Comparison of ENCODE assay signal across 13 cellular contexts in genomic region chr4:56762484-56763250, GRCh38. TPM values are rescaled to one million over a fixed set of nuclear protein-coding genes. Genes with fewer than 3 reads are reported as not detected.
DNase-seq lines count a peak whose midpoint lies in the region; ATAC-seq lines count a peak whose summit lies in the region.
"Had no signal": no experiment of that assay in that cellular context is flagged by ENCODE, and none has a peak within 500 bp of the region (broad histone marks: within the 10 kb centered on the region; RNA-seq: fewer than 3 reads in every experiment).

No MANE protein-coding gene starts in this region.

- no peaks in the 10 kb centered on the region for H3K9me3 Mint-ChIP-seq in activated T-cell treated with anti-CD3 and anti-CD28 coated beads, Interleukin-2, amount 50 U/mL, for 4 hours
- no peaks in the 10 kb centered on the region for H3K9me3 Mint-ChIP-seq in activated T-cell treated with anti-CD3 and anti-CD28 coated beads, Interleukin-2, amount 50 U/mL, for 24 hours
- H3K9me3 Mint-ChIP-seq in activated CD4-positive, alpha-beta T cell treated with anti-CD3 and anti-CD28 coated beads, Interleukin-2, amount 10 ng/mL, durations not matched to agents 24 days and 14 days = no peaks in the 10 kb centered on the region

- no peak overlapping the region for H2BK15ac ChIP-seq in mesendoderm (replicated peaks; ENCODE audit: low read depth)

- no peaks in the 10 kb centered on the region for H3K27me3 Mint-ChIP-seq in activated T-cell treated with anti-CD3 and anti-CD28 coated beads, Interleukin-2, amount 50 U/mL, for 4 hours (ENCODE audit: low read depth)
- H3K27me3 Mint-ChIP-seq in activated T-cell treated with anti-CD3 and anti-CD28 coated beads, Interleukin-2, amount 50 U/mL, for 24 hours = no peaks in the 10 kb centered on the region
- peaks cover 5% of the 10 kb centered on the region for H3K27me3 Mint-ChIP-seq in activated CD4-positive, alpha-beta T cell treated with anti-CD3 and anti-CD28 coated beads, Interleukin-2, amount 10 ng/mL, durations not matched to agents 24 days and 14 days

- no peak overlapping the region for H3K4ac ChIP-seq in mesendoderm (ENCODE audit: low read depth, low read length)

- no peaks in the 10 kb centered on the region for H3K36me3 Mint-ChIP-seq in activated T-cell treated with anti-CD3 and anti-CD28 coated beads, Interleukin-2, amount 50 U/mL, for 4 hours (ENCODE audit: insufficient read depth)
- no peaks in the 10 kb centered on the region for H3K36me3 Mint-ChIP-seq in activated T-cell treated with anti-CD3 and anti-CD28 coated beads, Interleukin-2, amount 50 U/mL, for 24 hours (ENCODE audit: low read depth)
- no peaks in the 10 kb centered on the region for H3K36me3 Mint-ChIP-seq in activated CD4-positive, alpha-beta T cell treated with anti-CD3 and anti-CD28 coated beads, Interleukin-2, amount 10 ng/mL, durations not matched to agents 24 days and 14 days (ENCODE audit: low read depth)

- no peak overlapping the region for H4K8ac ChIP-seq in mesendoderm (ENCODE audit: low read depth, low read length)

- H3K23ac ChIP-seq in mesendoderm (ENCODE audit: low read length) = no peak overlapping the region

- no peak overlapping the region for H3K27ac ChIP-seq in mesendoderm (ENCODE audit: low read depth, low read length)
- H3K27ac ChIP-seq: uterus had no signal

- H2AK5ac ChIP-seq in mesendoderm (ENCODE audit: low read length) = no peak overlapping the region

- no peak overlapping the region for H4K5ac ChIP-seq in mesendoderm (ENCODE audit: low read length)

- no peaks in the 10 kb centered on the region for H3K27me3 ChIP-seq in mesendoderm (ENCODE audit: insufficient read depth, low read length, poor library complexity)
- H3K27me3 ChIP-seq: uterus had no signal

- H2BK5ac ChIP-seq in mesendoderm (ENCODE audit: low read length) = no peak overlapping the region

- H3K18ac ChIP-seq in mesendoderm (ENCODE audit: low read length) = no peak overlapping the region

- no peak overlapping the region for H3K4me3 ChIP-seq in mesendoderm (ENCODE audit: low read length)
- H3K4me3 ChIP-seq: uterus had no signal

- H3K56ac ChIP-seq in mesendoderm (ENCODE audit: low read length) = no peak overlapping the region

- intact Hi-C loops in activated CD4-positive, alpha-beta T cell treated with anti-CD3 and anti-CD28 coated beads, Interleukin-2, amount 10 ng/mL, durations not matched to agents 24 days and 14 days (cut with micrococcal nuclease) = no loop called here

- no CpG with 5 or more reads among the region's 10 CpGs for WGBS in mesendoderm (ENCODE audit: extremely low coverage, insufficient coverage, low lambda C conversion rate)

- H3K4me3 Mint-ChIP-seq in activated T-cell treated with anti-CD3 and anti-CD28 coated beads, Interleukin-2, amount 50 U/mL, for 4 hours = no peak overlapping the region
- H3K4me3 Mint-ChIP-seq in activated T-cell treated with anti-CD3 and anti-CD28 coated beads, Interleukin-2, amount 50 U/mL, for 24 hours = no peak overlapping the region
- no peak overlapping the region for H3K4me3 Mint-ChIP-seq in activated CD4-positive, alpha-beta T cell treated with anti-CD3 and anti-CD28 coated beads, Interleukin-2, amount 10 ng/mL, durations not matched to agents 24 days and 14 days

- no peak overlapping the region for H2BK120ac ChIP-seq in mesendoderm (ENCODE audit: low read depth, low read length)

- peak; percentile 13 for DNase-seq in activated T-cell treated with anti-CD3 and anti-CD28 coated beads, Interleukin-2, amount 50 U/mL, for 4 hours
- DNase-seq in activated T-cell treated with anti-CD3 and anti-CD28 coated beads, Interleukin-2, amount 50 U/mL, for 24 hours = no peak
- peak; percentile 67 for DNase-seq in activated CD4-positive, alpha-beta T cell treated with anti-CD3 and anti-CD28 coated beads, Interleukin-2, amount 10 ng/mL, durations not matched to agents 24 days and 14 days
- peak; percentile 42 for DNase-seq in mesendoderm
- DNase-seq: cortex of kidney; NCI-H2029; NK-92 treated with Interleukin-12 subunit alpha and Interleukin-12 subunit beta, amount 100 ng/mL, for 24 hours; uterus had no signal

- H3K79me1 ChIP-seq in mesendoderm (ENCODE audit: low read length) = no peaks in the 10 kb centered on the region

- no peaks in the 10 kb centered on the region for H3K79me2 ChIP-seq in mesendoderm (ENCODE audit: control insufficient read depth, insufficient read depth, low read length)

- no peak overlapping the region for H3K9ac ChIP-seq in mesendoderm (ENCODE audit: low read length)

- H3K36me3 ChIP-seq in mesendoderm (ENCODE audit: control insufficient read depth, insufficient read depth, low read length) = no peaks in the 10 kb centered on the region
- H3K36me3 ChIP-seq: uterus had no signal

- no peaks in the 10 kb centered on the region for H3K4me1 ChIP-seq in mesendoderm (ENCODE audit: control insufficient read depth, low read depth, low read length)
- H3K4me1 ChIP-seq: uterus had no signal

- ATAC-seq in activated T-cell treated with anti-CD3 and anti-CD28 coated beads, Interleukin-2, amount 50 U/mL, for 4 hours = peak; percentile 27 to 69
- ATAC-seq in HG02759 (IDR thresholded peaks at IDR 0.05; ENCODE audit: unreplicated experiment) (peak; percentile 24), GM18870 (IDR thresholded peaks at IDR 0.05; ENCODE audit: unreplicated experiment) (no peak), GM21381 (IDR thresholded peaks at IDR 0.05; ENCODE audit: unreplicated experiment) (no peak), GM19324 (IDR thresholded peaks at IDR 0.05; ENCODE audit: low FRiP score, unreplicated experiment) (no peak)

- H3K27ac Mint-ChIP-seq in activated T-cell treated with anti-CD3 and anti-CD28 coated beads, Interleukin-2, amount 50 U/mL, for 24 hours = no peak overlapping the region
- no peak overlapping the region for H3K27ac Mint-ChIP-seq in activated CD4-positive, alpha-beta T cell treated with anti-CD3 and anti-CD28 coated beads, Interleukin-2, amount 10 ng/mL, durations not matched to agents 24 days and 14 days

- H3K4me1 Mint-ChIP-seq in activated T-cell treated with anti-CD3 and anti-CD28 coated beads, Interleukin-2, amount 50 U/mL, for 4 hours (ENCODE audit: low read depth) = peaks cover 40% of the 10 kb centered on the region
- H3K4me1 Mint-ChIP-seq in activated T-cell treated with anti-CD3 and anti-CD28 coated beads, Interleukin-2, amount 50 U/mL, for 24 hours (ENCODE audit: low read depth) = peaks cover 42% of the 10 kb centered on the region
- H3K4me1 Mint-ChIP-seq in activated CD4-positive, alpha-beta T cell treated with anti-CD3 and anti-CD28 coated beads, Interleukin-2, amount 10 ng/mL, durations not matched to agents 24 days and 14 days = peaks cover 32% of the 10 kb centered on the region

- no peak overlapping the region for H3K4me2 ChIP-seq in mesendoderm (ENCODE audit: low read length)

RNA-seq across cellular contexts. Expression of gene SPINK2, which starts 58.8 kb away (rescaled TPM):
- total RNA-seq in activated T-cell treated with anti-CD3 and anti-CD28 coated beads, Interleukin-2, amount 50 U/mL, for 4 hours = under 1 TPM in 1 of 3 donors, not detected in 2; 0.35 TPM
- 0.37 and 0.54 TPM in 2 replicates for total RNA-seq in activated CD4-positive, alpha-beta T cell treated with anti-CD3 and anti-CD28 coated beads, Interleukin-2, amount 10 ng/mL, durations not matched to agents 24 days and 14 days
- polyA plus RNA-seq in mesendoderm (2013, experiment 1 of 2) = 1.3 TPM
- 1.1 TPM for polyA plus RNA-seq in mesendoderm (2013, experiment 2 of 2)
- total RNA-seq: LHCN-M2, uterus had no signal

Comparison
In these comparisons a context has a peak if more than half of its experiments do, and no peak if none do; other contexts are left out.
1. ATAC-seq: peak in activated T-cell treated with anti-CD3 and anti-CD28 coated beads, Interleukin-2, amount 50 U/mL, for 4 hours (2 of 2) and HG02759 (single experiment); none in GM18870 (single experiment), GM21381 (single experiment) and GM19324 (single experiment).